In the genomic region with DNA sequence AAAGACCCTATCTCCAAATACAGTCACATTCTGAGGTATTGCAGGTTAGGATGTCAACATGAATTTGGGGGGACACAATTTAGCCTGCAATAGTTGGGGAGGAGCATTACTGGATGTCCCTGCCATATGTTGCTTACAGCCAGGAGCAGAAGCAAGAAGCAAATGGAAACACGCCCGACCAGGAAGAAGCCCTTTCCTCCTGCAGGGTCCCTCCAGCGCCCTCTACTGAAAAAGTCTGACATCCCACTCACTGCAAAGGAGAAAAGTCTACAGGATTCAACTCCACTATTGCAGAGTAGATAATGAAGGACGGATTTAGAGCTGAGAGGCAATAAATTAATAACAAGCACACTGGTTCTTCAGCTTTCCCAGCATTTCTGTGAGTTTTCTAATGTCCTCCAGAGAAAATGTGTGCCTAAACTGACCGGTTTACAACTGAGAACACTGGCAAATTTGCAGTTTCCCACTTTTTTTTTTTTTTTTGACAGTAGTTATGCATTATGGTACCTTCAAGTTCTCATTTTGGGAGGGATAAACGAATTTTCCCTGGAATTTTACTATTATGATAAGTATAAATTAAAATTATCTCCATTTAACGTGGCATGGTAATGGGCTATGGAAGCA, we compare ENCODE assay signal across 1 cellular context.
A peak's percentile ranks its signal among the peaks of the same experiment; 100 is the strongest.
TF ChIP-seq lines count a peak whose summit lies in the region.

No MANE protein-coding gene starts in this region.

TF ChIP-seq in IMR-90, 13 proteins besides CTCF, POLR2A, EP300 and RAD21:
- TF ChIP-seq SMC3 (IDR thresholded peaks at IDR 0.05; ENCODE audit: low read depth, low read length) (peak; percentile 34; the same call in 1 of the 2 replicates), CHD1 (IDR thresholded peaks at IDR 0.05; ENCODE audit: low read depth, low read length) (no peak), BHLHE40 (IDR thresholded peaks at IDR 0.05; ENCODE audit: low read depth, low read length) (no peak)
